Comparison of ENCODE assay signal across 17 cellular contexts in the genomic region with DNA sequence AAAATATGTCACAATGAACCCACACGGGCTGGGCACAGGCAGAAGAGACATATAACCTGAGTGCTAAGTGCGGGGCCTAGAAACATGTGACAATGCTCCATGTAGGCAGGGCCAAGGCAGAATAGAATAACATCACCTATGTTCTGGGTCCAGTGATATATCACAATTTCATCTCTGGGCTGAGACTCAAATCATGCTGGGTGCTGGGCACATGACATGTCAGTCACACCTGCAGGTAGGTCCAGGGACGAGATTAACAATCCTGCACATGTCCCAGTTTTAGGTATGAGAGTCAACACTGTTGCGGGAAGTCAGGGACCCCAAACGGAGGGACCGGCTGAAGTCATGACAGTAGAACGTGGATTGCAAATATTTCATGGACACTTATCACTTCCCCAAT. TPM values are rescaled to one million over a fixed set of nuclear protein-coding genes. Genes with fewer than 3 reads are reported as not detected.
DNase-seq lines count a peak whose midpoint lies in the region; ATAC-seq and TF ChIP-seq lines count a peak whose summit lies in the region.
"Had no signal": no experiment of that assay in that cellular context is flagged by ENCODE, and none has a peak within 500 bp of the region (broad histone marks: within the 10 kb centered on the region; RNA-seq: fewer than 3 reads in every experiment).

No MANE protein-coding gene starts in this region.

- no peaks in the 10 kb centered on the region for H3K27me3 ChIP-seq in esophagus muscularis mucosa
- no peaks in the 10 kb centered on the region for H3K27me3 ChIP-seq in vagina
- H3K27me3 ChIP-seq: BLaER1 treated with 17β-estradiol and CSF1 and Interleukin-3, amounts not matched to agents 10 nM and 100 nM had no signal

- 87% methylated on average over 7 of the region's 7 CpGs for WGBS in esophagus muscularis mucosa

- intact Hi-C loops in esophagus muscularis mucosa (cut with DNase I): no loop called here
- intact Hi-C loops in vagina (cut with DNase I): no loop called here

- TF ChIP-seq CTCF in esophagus muscularis mucosa (IDR thresholded peaks at IDR 0.05) (no peak), vagina (IDR thresholded peaks at IDR 0.05) (no peak)

- H3K4me3 ChIP-seq in esophagus muscularis mucosa (no peak overlapping the region), iPS-18c (ENCODE audit: insufficient read depth, low read depth, low read length) (peak overlapping the region; percentile 15; the same call in 1 of the 2 replicates), vagina (no peak overlapping the region)
- H3K4me3 ChIP-seq: BLaER1 treated with 17β-estradiol and CSF1 and Interleukin-3, amounts not matched to agents 10 nM and 100 nM had no signal

- no peak for TF ChIP-seq EP300 in esophagus muscularis mucosa (IDR thresholded peaks at IDR 0.05)

- H3K27ac ChIP-seq in esophagus muscularis mucosa (replicated peaks in 1 of 4) (no peak overlapping the region), vagina (no peak overlapping the region)
- H3K27ac ChIP-seq: BLaER1 treated with 17β-estradiol and CSF1 and Interleukin-3, amounts not matched to agents 10 nM and 100 nM; C4-2B had no signal

- H3K4me1 ChIP-seq in esophagus muscularis mucosa: no peaks in the 10 kb centered on the region
- no peaks in the 10 kb centered on the region for H3K4me1 ChIP-seq in vagina
- H3K4me1 ChIP-seq: BLaER1 treated with 17β-estradiol and CSF1 and Interleukin-3, amounts not matched to agents 10 nM and 100 nM; Caco-2 had no signal

- no peak for ATAC-seq in GM19035 (IDR thresholded peaks at IDR 0.05; ENCODE audit: unreplicated experiment)
- ATAC-seq: CD8-positive, alpha-beta T cell had no signal

- H3K9me3 ChIP-seq in esophagus muscularis mucosa (peaks cover 0 to 8% (median 2%) of the 10 kb centered on the region in 4 donors), iPS-18c (ENCODE audit: control insufficient read depth, insufficient read depth, low read length) (peaks cover 44% of the 10 kb centered on the region), vagina (no peaks in the 10 kb centered on the region)
- H3K9me3 ChIP-seq: Caco-2 had no signal

- TF ChIP-seq POLR2A in esophagus muscularis mucosa (IDR thresholded peaks at IDR 0.05; ENCODE audit: low read depth) (no peak), vagina (IDR thresholded peaks at IDR 0.05) (no peak)

- H3K36me3 ChIP-seq in esophagus muscularis mucosa (no peaks in the 10 kb centered on the region), vagina (no peaks in the 10 kb centered on the region)
- H3K36me3 ChIP-seq: BLaER1 treated with 17β-estradiol and CSF1 and Interleukin-3, amounts not matched to agents 10 nM and 100 nM had no signal

- DNase-seq in esophagus muscularis mucosa (ENCODE audit: extremely low spot score) (peak; percentile 83), vagina (ENCODE audit: extremely low spot score in 2 of 2) (peak; percentile 31 to 65), Ammon's horn (ENCODE audit: low spot score) (no peak)
- DNase-seq: 8988T; ACHN; Caco-2; Calu3; CD4-positive, alpha-beta T cell; CD8-positive, alpha-beta T cell; DMS79 treated with DMSO at 0.1 percent for 48 hours; GF-D8 had no signal

RNA-seq across cellular contexts. Expression of a gene that starts 50.3 kb away (rescaled TPM):
- total RNA-seq in esophagus muscularis mucosa (under 1 TPM in 3 of 4 donors, not detected in 1; under 0.01 to 0.29 (median under 0.01) TPM), vagina (not detected)
- total RNA-seq: A673; B cell; Caco-2; Calu3; CD4-positive, alpha-beta T cell; CD8-positive, alpha-beta T cell had no signal
